Comparison of ENCODE assay signal across 8 cellular contexts in the genomic region with DNA sequence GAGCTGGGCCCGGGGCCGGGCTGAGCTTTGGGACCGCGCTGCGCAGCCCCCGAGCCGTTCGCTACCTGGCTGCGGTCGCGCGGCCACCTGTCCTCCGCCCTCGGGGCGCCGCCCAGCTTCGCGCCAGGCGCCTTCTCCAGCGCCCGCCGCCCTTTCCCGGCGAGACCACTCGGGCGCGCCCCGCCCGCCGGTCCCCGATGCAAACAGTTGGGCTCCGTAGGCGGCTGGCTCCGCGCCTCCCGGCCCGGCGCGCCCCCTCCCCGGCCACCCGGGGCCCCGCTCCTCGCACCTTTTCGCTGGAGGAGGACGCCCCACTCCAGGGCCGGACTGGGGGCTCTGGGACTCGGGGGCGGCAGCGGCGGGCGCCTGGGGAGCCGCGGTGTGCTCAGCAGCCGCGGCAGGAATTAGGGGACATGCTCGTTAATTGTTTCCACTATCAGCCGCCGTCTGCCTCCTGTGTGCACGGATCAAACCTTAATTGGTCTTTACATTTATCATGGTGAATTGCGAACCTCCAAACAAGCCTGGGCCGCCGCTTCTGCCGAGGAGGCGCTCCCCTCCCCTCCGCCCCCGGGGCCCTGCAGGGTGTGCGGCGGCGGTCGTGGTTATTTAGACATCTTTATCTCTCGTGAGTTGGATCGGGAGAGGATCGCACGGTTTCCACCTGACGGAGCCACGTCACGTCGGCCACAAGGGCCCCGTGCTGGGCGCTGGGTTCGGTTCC. TPM values are rescaled to one million over a fixed set of nuclear protein-coding genes. Genes with fewer than 3 reads are reported as not detected.
A peak's percentile ranks its signal among the peaks of the same experiment; 100 is the strongest.
DNase-seq lines count a peak whose midpoint lies in the region; ATAC-seq lines count a peak whose summit lies in the region.

No MANE protein-coding gene starts in this region.

- H3K36me3 ChIP-seq in ACC112 (ENCODE audit: insufficient read depth, low read length) (no peaks in the 10 kb centered on the region), stomach smooth muscle (ENCODE audit: control insufficient read depth in 2 of 2, insufficient read depth in 2 of 2, low read length in 2 of 2) (no peaks in the 10 kb centered on the region)

- H3K9me3 ChIP-seq in stomach smooth muscle (ENCODE audit: control insufficient read depth in 2 of 2, low read length in 2 of 2): no peaks in the 10 kb centered on the region

- H3K9ac ChIP-seq in stomach smooth muscle (ENCODE audit: low read length in 2 of 2): peak overlapping the region; percentile 21 to 61

- ATAC-seq in GM18870 (IDR thresholded peaks at IDR 0.05; ENCODE audit: unreplicated experiment) (peak; percentile 2), HG03135 (IDR thresholded peaks at IDR 0.05; ENCODE audit: unreplicated experiment) (peak; percentile 20)

- H3K27ac Mint-ChIP-seq in activated naive CD8-positive, alpha-beta T cell treated with anti-CD3 and anti-CD28 coated beads for 36 hours: no peak overlapping the region

- H3K27ac ChIP-seq in ACC112 (ENCODE audit: low read depth, low read length) (no peak overlapping the region), stomach smooth muscle (ENCODE audit: low read length) (no peak overlapping the region)

- H3K4me1 ChIP-seq in ACC112 (ENCODE audit: control insufficient read depth, insufficient read depth, low read length, unreplicated experiment): peaks cover 15% of the 10 kb centered on the region
- peaks cover 18% of the 10 kb centered on the region for H3K4me1 ChIP-seq in stomach smooth muscle (ENCODE audit: control insufficient read depth, insufficient read depth, low read length)

- peaks cover 76% of the 10 kb centered on the region for H3K27me3 Mint-ChIP-seq in activated naive CD8-positive, alpha-beta T cell treated with anti-CD3 and anti-CD28 coated beads for 36 hours

- H3K79me2 ChIP-seq in ACC112 (ENCODE audit: control insufficient read depth, insufficient read depth, low read length, unreplicated experiment): peaks cover 35% of the 10 kb centered on the region

- peaks cover 15% of the 10 kb centered on the region; the same call in 1 of the 2 replicates for H3K27me3 ChIP-seq in ACC112 (ENCODE audit: insufficient read depth, low read length)
- peaks cover 0 to 4% of the 10 kb centered on the region in 2 donors for H3K27me3 ChIP-seq in stomach smooth muscle (ENCODE audit: control insufficient read depth in 1 of 2, insufficient read depth in 2 of 2, low read length in 2 of 2)

- H3K9me3 Mint-ChIP-seq in activated naive CD8-positive, alpha-beta T cell treated with anti-CD3 and anti-CD28 coated beads for 36 hours: no peaks in the 10 kb centered on the region

- H3K4me1 Mint-ChIP-seq in activated naive CD8-positive, alpha-beta T cell treated with anti-CD3 and anti-CD28 coated beads for 36 hours: peaks cover 13% of the 10 kb centered on the region

- peak overlapping the region; percentile 84 for H2AFZ ChIP-seq in ACC112 (ENCODE audit: low read length, unreplicated experiment)

- peak overlapping the region; percentile 38 for H3K4me3 Mint-ChIP-seq in activated naive CD8-positive, alpha-beta T cell treated with anti-CD3 and anti-CD28 coated beads for 36 hours

- DNase-seq in activated naive CD8-positive, alpha-beta T cell treated with anti-CD3 and anti-CD28 coated beads for 36 hours: peak; percentile 16
- DNase-seq in iPS-NIHi7 (ENCODE audit: extremely low spot score) (peak; percentile 15), DMS114 treated with DMSO at 0.1 percent for 48 hours (lab: John Stamatoyannopoulos, UW; ENCODE audit: unreplicated experiment) (no peak)
- no peak for DNase-seq in activated CD4-positive, CD25-positive, alpha-beta regulatory T cell (lab: John Stamatoyannopoulos, UW)

- peak overlapping the region; percentile 92 for H3K4me3 ChIP-seq in ACC112 (ENCODE audit: low read depth, low read length)
- peak overlapping the region; percentile 94 to 97 for H3K4me3 ChIP-seq in stomach smooth muscle (ENCODE audit: low read length in 2 of 2)

- H3K36me3 Mint-ChIP-seq in activated naive CD8-positive, alpha-beta T cell treated with anti-CD3 and anti-CD28 coated beads for 36 hours: no peaks in the 10 kb centered on the region

RNA-seq across cellular contexts. Expression of gene CNR1, which starts 0.9 kb away (rescaled TPM):
- not detected for total RNA-seq in activated naive CD8-positive, alpha-beta T cell treated with anti-CD3 and anti-CD28 coated beads for 36 hours

Comparison
In these comparisons a context has a peak if more than half of its experiments do, and no peak if none do; other contexts are left out.
1. DNase-seq: peak in activated naive CD8-positive, alpha-beta T cell treated with anti-CD3 and anti-CD28 coated beads for 36 hours (single experiment) and iPS-NIHi7 (single experiment); none in activated CD4-positive, CD25-positive, alpha-beta regulatory T cell (0 of 4) and DMS114 treated with DMSO at 0.1 percent for 48 hours (single experiment).